22 cellular contexts compared by ENCODE assay signal in genomic region chr11:113581713-113582112, GRCh38.
"Had no signal": no experiment of that assay in that cellular context is flagged by ENCODE, and none has a peak within 500 bp of the region (broad histone marks: within the 10 kb centered on the region; RNA-seq: fewer than 3 reads in every experiment).

No MANE protein-coding gene starts in this region.

- DNase-seq: activated CD4-positive, alpha-beta T cell treated with anti-CD3 and anti-CD28 coated beads for 4 hours; activated CD8-positive, alpha-beta memory T cell treated with anti-CD3 and anti-CD28 coated beads, Interleukin-2, amount 50 U/mL, for 4 hours; activated CD8-positive, alpha-beta T cell treated with anti-CD3 and anti-CD28 coated beads for 36 hours; activated gamma-delta T cell treated with Interleukin-2 at 50 U/mL for 16 hours; activated naive CD4-positive, alpha-beta T cell treated with anti-CD3 and anti-CD28 coated beads, Interleukin-2, amount 10 ng/mL, durations not matched to agents 7 days and 5 days; activated naive CD8-positive, alpha-beta T cell treated with anti-CD3 and anti-CD28 coated beads for 36 hours; activated T-cell treated with anti-CD3 and anti-CD28 coated beads, Interleukin-2, amount 50 U/mL, for 72 hours; anterior cingulate cortex; caudate nucleus; Kasumi-1; NCI-H1105 treated with DMSO at 0.1 percent for 48 hours; NCI-H1436 treated with DMSO at 0.1 percent for 48 hours; NCI-H187 treated with DMSO at 0.1 percent for 48 hours; NCI-H2081 treated with DMSO at 0.1 percent for 48 hours; NCI-H446 treated with DMSO at 0.1 percent for 48 hours; NCI-H524 treated with DMSO at 0.1 percent for 48 hours; NCI-H748 treated with DMSO at 0.1 percent for 48 hours; T-cell; T-helper 2 cell had no signal

- ATAC-seq: activated CD4-positive, CD25-positive, alpha-beta regulatory T cell treated with anti-CD3 and anti-CD28 coated beads, Interleukin-2, amount 50 U/mL, for 24 hours; activated CD8-positive, alpha-beta T cell treated with anti-CD3 and anti-CD28 coated beads for 36 hours; activated T-cell treated with anti-CD3 and anti-CD28 coated beads, Interleukin-2, amount 50 U/mL, for 72 hours; T-cell had no signal

- H3K4me3 ChIP-seq: SK-N-MC had no signal

- H3K27ac ChIP-seq: SK-N-MC, VCaP had no signal
